ENCODE assay signal across 3 cellular contexts in genomic region chr12:109638735-109639134, GRCh38.
TF ChIP-seq lines count a peak whose summit lies in the region.

No MANE protein-coding gene starts in this region.

TF ChIP-seq in HEK293, 187 proteins besides CTCF, POLR2A, EP300 and RAD21:
- TF ChIP-seq ZNF664 (tag by site-specific recombination; IDR thresholded peaks at IDR 0.05) (peak; percentile 28; the same call in 1 of the 2 replicates), SALL2 (tag by site-specific recombination; IDR thresholded peaks at IDR 0.05; ENCODE audit: borderline replicate concordance) (no peak), ZNF112 (tag by site-specific recombination; IDR thresholded peaks at IDR 0.05) (no peak)
TF ChIP-seq in HEK293: peak in this region for 1.

TF ChIP-seq in H1, 55 proteins besides CTCF, POLR2A, EP300 and RAD21:
- TF ChIP-seq RBBP5 (IDR thresholded peaks at IDR 0.05; ENCODE audit: borderline replicate concordance, low read depth, low read length): no peak
- TF ChIP-seq RNF2 (IDR thresholded peaks at IDR 0.05; ENCODE audit: borderline replicate concordance, low read depth, low read length, missing control alignments, poor library complexity, severe bottlenecking): no peak
- no peak for TF ChIP-seq POLR2AphosphoS5 (IDR thresholded peaks at IDR 0.05; ENCODE audit: low read depth, low read length)
- no peak for TF ChIP-seq TAF7 (optimal IDR thresholded peaks at IDR 0.05; ENCODE audit: borderline replicate concordance, low read depth, low read length)
- no peak for TF ChIP-seq POU5F1 (IDR thresholded peaks at IDR 0.05; ENCODE audit: low read depth, low read length)
- TF ChIP-seq JUN (IDR thresholded peaks at IDR 0.05; ENCODE audit: low read depth, low read length): no peak
- no peak for TF ChIP-seq TCF12 (IDR thresholded peaks at IDR 0.05; ENCODE audit: low read depth, low read length)
- TF ChIP-seq TBP (IDR thresholded peaks at IDR 0.05; ENCODE audit: low read depth, low read length): no peak
- TF ChIP-seq CREB1 (IDR thresholded peaks at IDR 0.05): no peak
- TF ChIP-seq MAFK (IDR thresholded peaks at IDR 0.05; ENCODE audit: low read depth, low read length): no peak
- no peak for TF ChIP-seq BCL11A (IDR thresholded peaks at IDR 0.05; ENCODE audit: low read depth in 2 of 2, low read length in 2 of 2)
- TF ChIP-seq SP2 (IDR thresholded peaks at IDR 0.05; ENCODE audit: low read length): no peak
- TF ChIP-seq BACH1 (IDR thresholded peaks at IDR 0.05; ENCODE audit: low read length): no peak
- no peak for TF ChIP-seq BRCA1 (IDR thresholded peaks at IDR 0.05; ENCODE audit: low read depth, low read length)
- TF ChIP-seq TAF1 (IDR thresholded peaks at IDR 0.05; ENCODE audit: low read depth, low read length): no peak

TF ChIP-seq in HepG2, 621 proteins besides CTCF, POLR2A, EP300 and RAD21:
- TF ChIP-seq ZNF143 (CRISPR knock-in tag; IDR thresholded peaks at IDR 0.05) (no peak), MTF2 (CRISPR knock-in tag; IDR thresholded peaks at IDR 0.05; ENCODE audit: borderline replicate concordance) (no peak), ZKSCAN1 (IDR thresholded peaks at IDR 0.05; ENCODE audit: low read length) (peak; percentile 67)
